In genomic region chr3:195150194-195151118, GRCh38 we compare ENCODE assay signal across 8 cellular contexts.
DNase-seq lines count a peak whose midpoint lies in the region; ATAC-seq and TF ChIP-seq lines count a peak whose summit lies in the region.

No MANE protein-coding gene starts in this region.

- peak; percentile 39 for ATAC-seq in GM21529 (IDR thresholded peaks at IDR 0.05; ENCODE audit: unreplicated experiment)

- no peaks in the 10 kb centered on the region for H3K27me3 ChIP-seq in spleen (replicated peaks in 1 of 7)

- H3K4me3 ChIP-seq in spleen, result peak overlapping the region in 6 of 8 donors; percentile 3 to 62 (median 16)

- H3K36me3 Mint-ChIP-seq in brain, result peaks cover 5% of the 10 kb centered on the region

- H3K4me1 ChIP-seq in spleen, result peaks cover 41 to 93% (median 74%) of the 10 kb centered on the region in 6 donors

- DNase-seq in CD1c-positive myeloid dendritic cell (ENCODE audit: extremely low spot score) (peak; percentile 61), NCI-H226 (peak; percentile 97), iPS-NIHi11 (ENCODE audit: low spot score) (peak; percentile 37), spleen (peak; percentile 89), SW480 (ENCODE audit: low spot score) (no peak), ACHN (no peak)

- peaks cover 87% of the 10 kb centered on the region for H3K4me1 Mint-ChIP-seq in brain

- peaks cover 0 to 2% (median 0%) of the 10 kb centered on the region in 5 experiments for H3K9me3 Mint-ChIP-seq in brain

- peaks cover 3% of the 10 kb centered on the region for H3K27me3 Mint-ChIP-seq in brain

- H3K27ac ChIP-seq in spleen, result peak overlapping the region; percentile 60 to 85 (median 74)

- TF ChIP-seq CTCF in brain (conservative IDR thresholded peaks at IDR 0.05), result no peak
- TF ChIP-seq CTCF in spleen (IDR thresholded peaks at IDR 0.05 in 8 of 11, conservative IDR thresholded peaks at IDR 0.05 in 3 of 11), result no peak

- intact Hi-C loops in spleen (cut with DNase I; ENCODE audit: low total_unique reads), result no loop called here

- TF ChIP-seq POLR2A in spleen (IDR thresholded peaks at IDR 0.05), result no peak

- 9 to 19% (median 14%) methylated on average over 20 of the region's 20 CpGs for WGBS in spleen, 5 donors

- H3K36me3 ChIP-seq in spleen, result no peaks in the 10 kb centered on the region

- peak overlapping the region; percentile 53 to 94 (median 68) for H3K27ac Mint-ChIP-seq in brain

- peak overlapping the region in 4 of 5 experiments; percentile 42 to 69 (median 46) for H3K4me3 Mint-ChIP-seq in brain

- in situ Hi-C loops in ACHN (cut with HindIII; ENCODE audit: low pct_ligation_motif_present, low pct_unique_long_range_greater_than_20kb, low sequenced_read_pairs), result no loop called here

- H3K9me3 ChIP-seq in spleen, result no peaks in the 10 kb centered on the region

Comparison
In these comparisons a context has a peak if more than half of its experiments do, and no peak if none do; other contexts are left out.
1. DNase-seq: peak in CD1c-positive myeloid dendritic cell (single experiment), NCI-H226 (single experiment), iPS-NIHi11 (single experiment) and spleen (single experiment); none in SW480 (single experiment) and ACHN (single experiment).